22 cellular contexts compared by ENCODE assay signal in genomic region chr3:100662113-100662823, GRCh38. TPM values are rescaled to one million over a fixed set of nuclear protein-coding genes. Genes with fewer than 3 reads are reported as not detected.
A peak's percentile ranks its signal among the peaks of the same experiment; 100 is the strongest.
DNase-seq lines count a peak whose midpoint lies in the region; ATAC-seq and TF ChIP-seq lines count a peak whose summit lies in the region.
"Had no signal": no experiment of that assay in that cellular context is flagged by ENCODE, and none has a peak within 500 bp of the region (broad histone marks: within the 10 kb centered on the region; RNA-seq: fewer than 3 reads in every experiment).

No MANE protein-coding gene starts in this region.

- no peaks in the 10 kb centered on the region for H3K36me3 ChIP-seq in SK-N-MC (ENCODE audit: insufficient read depth, low read length)
- H3K36me3 ChIP-seq in neural progenitor cell = no peaks in the 10 kb centered on the region
- H3K36me3 ChIP-seq: HAP-1, SJSA1, tibial artery had no signal

- no peak for ATAC-seq in HG03521 (IDR thresholded peaks at IDR 0.05; ENCODE audit: unreplicated experiment)
- ATAC-seq: mucosa of descending colon had no signal

- H3K9me3 ChIP-seq in SK-N-MC (ENCODE audit: low read depth, low read length) (no peaks in the 10 kb centered on the region), neural progenitor cell (ENCODE audit: low read depth) (no peaks in the 10 kb centered on the region)
- H3K9me3 ChIP-seq: HAP-1, mucosa of descending colon, tibial artery had no signal

- no peaks in the 10 kb centered on the region for H3F3A ChIP-seq in neural progenitor cell (ENCODE audit: low read depth)

- no peaks in the 10 kb centered on the region for H3K79me2 ChIP-seq in neural progenitor cell (ENCODE audit: low read depth)

- no peak overlapping the region for H3K27ac Mint-ChIP-seq in neural progenitor cell
- H3K27ac Mint-ChIP-seq: activated naive CD8-positive, alpha-beta T cell treated with anti-CD3 and anti-CD28 coated beads, Interleukin-2, amount 10 ng/mL, durations not matched to agents 7 days and 5 days; activated T-cell treated with anti-CD3 and anti-CD28 coated beads, Interleukin-2, amount 50 U/mL, for 24 hours; CD4-positive, CD25-positive, alpha-beta regulatory T cell had no signal

- no peaks in the 10 kb centered on the region for H3K4me1 ChIP-seq in neural progenitor cell
- H3K4me1 ChIP-seq: SJSA1, tibial artery had no signal

- H3K27ac ChIP-seq in SK-N-MC (peak overlapping the region; percentile 66; the same call in 1 of the 2 replicates), neural progenitor cell (no peak overlapping the region)
- H3K27ac ChIP-seq: SJSA1, tibial artery had no signal

- H3K4me3 ChIP-seq in SK-N-MC = no peak overlapping the region
- no peak overlapping the region for H3K4me3 ChIP-seq in neural progenitor cell
- H3K4me3 ChIP-seq: HAP-1, mucosa of descending colon, SJSA1, tibial artery had no signal

- H2AFZ ChIP-seq in neural progenitor cell (replicated peaks) = no peak overlapping the region

- H3K27me3 Mint-ChIP-seq in neural progenitor cell (ENCODE audit: insufficient read depth, low read depth) = peaks cover under 1% of the 10 kb centered on the region
- H3K27me3 Mint-ChIP-seq: activated T-cell treated with anti-CD3 and anti-CD28 coated beads, Interleukin-2, amount 50 U/mL, for 24 hours had no signal

- no peaks in the 10 kb centered on the region for H3K27me3 ChIP-seq in neural progenitor cell
- H3K27me3 ChIP-seq: tibial artery had no signal

- no peak overlapping the region for H3K4me3 Mint-ChIP-seq in neural progenitor cell
- H3K4me3 Mint-ChIP-seq: activated naive CD8-positive, alpha-beta T cell treated with anti-CD3 and anti-CD28 coated beads, Interleukin-2, amount 10 ng/mL, durations not matched to agents 7 days and 5 days; activated T-cell treated with anti-CD3 and anti-CD28 coated beads, Interleukin-2, amount 50 U/mL, for 24 hours; CD4-positive, CD25-positive, alpha-beta regulatory T cell had no signal

- peak; percentile 30 for DNase-seq in DMS53 (lab: John Stamatoyannopoulos, UW)
- no peak for DNase-seq in DMS53 treated with DMSO at 0.1 percent for 48 hours (lab: John Stamatoyannopoulos, UW; ENCODE audit: unreplicated experiment)
- DNase-seq in SK-N-MC (ENCODE audit: low read depth, low spot score) = no peak
- peak; percentile 33 for DNase-seq in fibroblast of gingiva (ENCODE audit: low read depth)
- peak; percentile 23 for DNase-seq in renal cortical epithelial cell (ENCODE audit: low read depth)
- DNase-seq in superior temporal gyrus (ENCODE audit: extremely low spot score) = no peak
- DNase-seq in neural progenitor cell (ENCODE audit: low spot score) = no peak
- DNase-seq: 8988T; activated CD4-positive, alpha-beta T cell treated with anti-CD3 and anti-CD28 coated beads, Interleukin-2, amount 50 U/mL, for 1 hour; activated naive CD8-positive, alpha-beta T cell treated with anti-CD3 and anti-CD28 coated beads, Interleukin-2, amount 10 ng/mL, durations not matched to agents 7 days and 5 days; activated T-cell treated with anti-CD3 and anti-CD28 coated beads, Interleukin-2, amount 50 U/mL, for 24 hours; CD4-positive, CD25-positive, alpha-beta regulatory T cell; mucosa of descending colon; NCI-H1105 treated with DMSO at 0.1 percent for 48 hours; NCI-H2227 treated with DMSO at 0.1 percent for 48 hours; occipital lobe; stimulated activated CD4-positive, alpha-beta T cell treated with anti-CD3 and anti-CD28 coated beads, Interleukin-4, amount 100 ng/mL, for 24 hours; tibial artery had no signal

- no peak overlapping the region for H3K9ac ChIP-seq in SK-N-MC (ENCODE audit: insufficient read length)
- H3K9ac ChIP-seq in neural progenitor cell = no peak overlapping the region

- H4K20me1 ChIP-seq in neural progenitor cell (ENCODE audit: low read depth) = no peaks in the 10 kb centered on the region

- H3K36me3 Mint-ChIP-seq in neural progenitor cell = no peaks in the 10 kb centered on the region
- H3K36me3 Mint-ChIP-seq: CD4-positive, CD25-positive, alpha-beta regulatory T cell had no signal

- TF ChIP-seq CTCF in neural progenitor cell (IDR thresholded peaks at IDR 0.05) = no peak

- no peak overlapping the region for H3K4me2 ChIP-seq in neural progenitor cell

- H3K9me3 Mint-ChIP-seq in neural progenitor cell = no peaks in the 10 kb centered on the region
- H3K9me3 Mint-ChIP-seq: activated naive CD8-positive, alpha-beta T cell treated with anti-CD3 and anti-CD28 coated beads, Interleukin-2, amount 10 ng/mL, durations not matched to agents 7 days and 5 days; activated T-cell treated with anti-CD3 and anti-CD28 coated beads, Interleukin-2, amount 50 U/mL, for 24 hours had no signal

- H3K4me1 Mint-ChIP-seq in neural progenitor cell = no peaks in the 10 kb centered on the region

RNA-seq across cellular contexts. Expression of gene TFG, which starts 47.0 kb away (rescaled TPM):
- total RNA-seq in renal cortical epithelial cell (63.4 and 144 TPM in 2 replicates), neural progenitor cell (ENCODE audit: low replicate concordance) (86.1 and 105 TPM in 2 replicates)

RNA-seq across cellular contexts. Expression of gene ADGRG7, which starts 52.9 kb away (rescaled TPM):
- total RNA-seq in renal cortical epithelial cell = 0.05 and 0.35 TPM in 2 replicates
- total RNA-seq in neural progenitor cell (ENCODE audit: low replicate concordance) = not detected in 2 replicates
- total RNA-seq: activated naive CD8-positive, alpha-beta T cell treated with anti-CD3 and anti-CD28 coated beads, Interleukin-2, amount 10 ng/mL, durations not matched to agents 7 days and 5 days; CD4-positive, CD25-positive, alpha-beta regulatory T cell; G401; occipital lobe; SJSA1 had no signal

Comparison
In these comparisons a context has a peak if more than half of its experiments do, and no peak if none do; other contexts are left out.
1. DNase-seq: peak in DMS53 (single experiment), fibroblast of gingiva (single experiment) and renal cortical epithelial cell (single experiment); none in DMS53 treated with DMSO at 0.1 percent for 48 hours (single experiment), SK-N-MC (single experiment), superior temporal gyrus (single experiment) and neural progenitor cell (single experiment).